1 cellular context compared by ENCODE assay signal in the genomic region with DNA sequence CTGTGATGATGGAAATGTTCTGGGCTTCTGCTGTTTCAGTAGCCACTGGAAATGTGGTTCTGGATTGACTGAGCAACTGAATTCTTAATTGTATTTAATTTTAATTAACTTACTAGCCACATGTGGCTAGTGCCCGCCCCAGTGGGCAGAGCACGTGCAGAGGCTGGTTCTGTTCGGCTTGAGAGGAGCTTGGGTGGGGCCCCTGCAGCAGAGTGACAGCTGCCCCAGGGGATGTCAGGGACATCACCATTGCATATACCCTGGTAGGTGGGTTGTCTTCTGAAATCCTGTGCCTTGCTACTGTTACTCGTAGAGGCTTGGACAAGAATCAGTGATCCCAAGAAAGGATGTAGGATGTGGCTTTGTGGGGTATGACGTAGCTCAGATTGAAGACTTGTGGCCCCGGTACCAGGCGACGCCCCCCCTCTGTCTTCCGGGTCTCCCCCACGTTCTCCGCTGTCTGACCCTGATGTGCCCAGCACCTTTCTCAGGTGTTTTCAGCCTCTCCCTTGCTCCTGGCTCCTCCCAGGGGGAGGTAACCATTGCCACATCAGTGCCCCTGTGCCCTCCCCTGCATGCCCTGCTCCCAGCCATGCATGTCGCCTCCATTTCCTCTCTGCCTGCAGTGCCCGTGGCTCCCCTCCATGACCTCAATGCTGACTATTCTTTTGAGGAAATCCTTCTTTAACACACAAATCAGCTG.
TF ChIP-seq lines count a peak whose summit lies in the region.

No MANE protein-coding gene starts in this region.

TF ChIP-seq in SK-N-SH, 30 proteins besides CTCF, POLR2A, EP300 and RAD21 (continued from another document):
- TF ChIP-seq, protein P1, sequence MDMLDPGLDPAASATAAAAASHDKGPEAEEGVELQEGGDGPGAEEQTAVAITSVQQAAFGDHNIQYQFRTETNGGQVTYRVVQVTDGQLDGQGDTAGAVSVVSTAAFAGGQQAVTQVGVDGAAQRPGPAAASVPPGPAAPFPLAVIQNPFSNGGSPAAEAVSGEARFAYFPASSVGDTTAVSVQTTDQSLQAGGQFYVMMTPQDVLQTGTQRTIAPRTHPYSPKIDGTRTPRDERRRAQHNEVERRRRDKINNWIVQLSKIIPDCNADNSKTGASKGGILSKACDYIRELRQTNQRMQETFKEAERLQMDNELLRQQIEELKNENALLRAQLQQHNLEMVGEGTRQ (IDR thresholded peaks at IDR 0.05; ENCODE audit: borderline replicate concordance, low read depth, low read length): no peak
- TF ChIP-seq FOXJ3 (CRISPR knock-in tag; IDR thresholded peaks at IDR 0.05): no peak
- no peak for TF ChIP-seq GABPA (IDR thresholded peaks at IDR 0.05; ENCODE audit: low read depth)
- TF ChIP-seq, protein P2, sequence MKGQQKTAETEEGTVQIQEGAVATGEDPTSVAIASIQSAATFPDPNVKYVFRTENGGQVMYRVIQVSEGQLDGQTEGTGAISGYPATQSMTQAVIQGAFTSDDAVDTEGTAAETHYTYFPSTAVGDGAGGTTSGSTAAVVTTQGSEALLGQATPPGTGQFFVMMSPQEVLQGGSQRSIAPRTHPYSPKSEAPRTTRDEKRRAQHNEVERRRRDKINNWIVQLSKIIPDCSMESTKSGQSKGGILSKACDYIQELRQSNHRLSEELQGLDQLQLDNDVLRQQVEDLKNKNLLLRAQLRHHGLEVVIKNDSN (IDR thresholded peaks at IDR 0.05; ENCODE audit: borderline replicate concordance, low read depth): no peak
- TF ChIP-seq, protein P3, sequence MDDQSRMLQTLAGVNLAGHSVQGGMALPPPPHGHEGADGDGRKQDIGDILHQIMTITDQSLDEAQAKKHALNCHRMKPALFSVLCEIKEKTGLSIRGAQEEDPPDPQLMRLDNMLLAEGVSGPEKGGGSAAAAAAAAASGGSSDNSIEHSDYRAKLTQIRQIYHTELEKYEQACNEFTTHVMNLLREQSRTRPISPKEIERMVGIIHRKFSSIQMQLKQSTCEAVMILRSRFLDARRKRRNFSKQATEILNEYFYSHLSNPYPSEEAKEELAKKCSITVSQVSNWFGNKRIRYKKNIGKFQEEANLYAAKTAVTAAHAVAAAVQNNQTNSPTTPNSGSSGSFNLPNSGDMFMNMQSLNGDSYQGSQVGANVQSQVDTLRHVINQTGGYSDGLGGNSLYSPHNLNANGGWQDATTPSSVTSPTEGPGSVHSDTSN (IDR thresholded peaks at IDR 0.05): no peak
